In the genomic region with DNA sequence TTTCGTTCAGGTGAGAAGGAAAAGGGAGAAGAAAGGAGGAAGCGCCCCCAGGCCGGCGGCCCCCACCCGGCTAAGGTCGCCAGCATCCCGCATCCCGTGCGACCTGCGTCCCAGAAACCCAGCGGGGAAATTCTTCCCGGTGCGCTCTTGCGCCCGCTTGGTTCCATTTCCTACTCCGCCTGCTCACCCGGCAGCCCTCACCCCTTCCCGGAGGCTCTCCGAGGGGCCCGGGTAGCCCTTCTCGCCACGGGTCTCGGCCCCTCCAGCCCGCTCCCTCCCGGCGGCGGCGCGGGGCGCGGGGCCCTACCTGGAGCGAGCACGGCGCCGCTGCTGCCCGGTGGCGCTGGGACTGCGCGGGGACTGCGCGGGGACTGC, we compare ENCODE assay signal across 8 cellular contexts. TPM values are rescaled to one million over a fixed set of nuclear protein-coding genes. Genes with fewer than 3 reads are reported as not detected.
DNase-seq lines count a peak whose midpoint lies in the region; ATAC-seq, FAIRE-seq and TF ChIP-seq lines count a peak whose summit lies in the region.

A gene (minus strand): TSS at position 373 of the 375 bp plus-strand sequence. CDS start 65,141 bp downstream, outside the sequence.

- no peaks in the 10 kb centered on the region for H3K27me3 Mint-ChIP-seq in activated CD8-positive, alpha-beta memory T cell treated with anti-CD3 and anti-CD28 coated beads, Interleukin-2, amount 10 ng/mL, durations not matched to agents 7 days and 5 days
- H3K27me3 Mint-ChIP-seq in activated naive CD8-positive, alpha-beta T cell: no peaks in the 10 kb centered on the region

- no peaks in the 10 kb centered on the region for H3K36me3 ChIP-seq in smooth muscle cell (ENCODE audit: low read depth)

- no peaks in the 10 kb centered on the region for H4K20me1 ChIP-seq in smooth muscle cell (ENCODE audit: low read depth)

- H3F3A ChIP-seq in smooth muscle cell (ENCODE audit: low read depth): no peaks in the 10 kb centered on the region

- H3K27ac ChIP-seq in smooth muscle cell (ENCODE audit: low read depth): no peak within 1 kb of the TSS

- FAIRE-seq in GM12891 (lab: Jason Lieb, UNC): no peak

- no peaks in the 10 kb centered on the region for H3K9me3 Mint-ChIP-seq in activated CD8-positive, alpha-beta memory T cell treated with anti-CD3 and anti-CD28 coated beads, Interleukin-2, amount 10 ng/mL, durations not matched to agents 7 days and 5 days (ENCODE audit: low read depth)
- H3K9me3 Mint-ChIP-seq in activated naive CD8-positive, alpha-beta T cell (ENCODE audit: low read depth): no peaks in the 10 kb centered on the region

- H3K79me2 ChIP-seq in smooth muscle cell (ENCODE audit: low read depth): no peaks in the 10 kb centered on the region

- TF ChIP-seq POLR2A in GM12891 (IDR thresholded peaks at IDR 0.05; ENCODE audit: low read depth, low read length): no peak

- H3K27me3 ChIP-seq in smooth muscle cell (ENCODE audit: low read depth): peaks cover 34% of the 10 kb centered on the region

- peaks cover 6% of the 10 kb centered on the region for H3K4me1 ChIP-seq in smooth muscle cell (ENCODE audit: low read depth)

- no peak for ATAC-seq in activated CD8-positive, alpha-beta memory T cell treated with anti-CD3 and anti-CD28 coated beads, Interleukin-2, amount 10 ng/mL, durations not matched to agents 7 days and 5 days
- ATAC-seq in HG03175 (IDR thresholded peaks at IDR 0.05; ENCODE audit: unreplicated experiment) (peak; percentile 20), HG03135 (IDR thresholded peaks at IDR 0.05; ENCODE audit: unreplicated experiment) (no peak)

- H3K4me2 ChIP-seq in smooth muscle cell: peak within 1 kb of the TSS; percentile 97

- peak within 1 kb of the TSS; percentile 89 for H2AFZ ChIP-seq in smooth muscle cell (ENCODE audit: low read depth)

- TF ChIP-seq CTCF in smooth muscle cell (IDR thresholded peaks at IDR 0.05; ENCODE audit: borderline replicate concordance, insufficient read depth, poor library complexity, severe bottlenecking): peak; percentile 3

- H3K4me3 ChIP-seq in iPS-11a (ENCODE audit: low read depth, low read length): peak within 1 kb of the TSS; percentile 67
- peak within 1 kb of the TSS; percentile 85 for H3K4me3 ChIP-seq in smooth muscle cell

- H3K36me3 Mint-ChIP-seq in activated CD8-positive, alpha-beta memory T cell treated with anti-CD3 and anti-CD28 coated beads, Interleukin-2, amount 10 ng/mL, durations not matched to agents 7 days and 5 days: peaks cover 57% of the 10 kb centered on the region
- H3K36me3 Mint-ChIP-seq in activated naive CD8-positive, alpha-beta T cell: peaks cover 26% of the 10 kb centered on the region

- CTCF ChIA-PET in activated CD8-positive, alpha-beta memory T cell treated with anti-CD3 and anti-CD28 coated beads, Interleukin-2, amount 10 ng/mL, durations not matched to agents 7 days and 5 days (lab: Charles Lee): interaction anchor here (0.5 to 7.1 kb wide), 14 partner anchors 8 to 106 kb away, joined by 3 to 56 read pairs (median 4); no protein-coding TSS in a partner anchor

- DNase-seq in activated CD8-positive, alpha-beta memory T cell treated with anti-CD3 and anti-CD28 coated beads, Interleukin-2, amount 10 ng/mL, durations not matched to agents 7 days and 5 days: peak; percentile 56
- no peak for DNase-seq in activated CD8-positive, alpha-beta memory T cell treated with anti-CD3 and anti-CD28 coated beads for 24 hours
- DNase-seq in smooth muscle cell (lab: John Stamatoyannopoulos, UW; ENCODE audit: unreplicated experiment) (peak; percentile 53), GM12891 (ENCODE audit: insufficient read length, low spot score) (no peak)

- peaks cover 59% of the 10 kb centered on the region for H3K4me1 Mint-ChIP-seq in activated CD8-positive, alpha-beta memory T cell treated with anti-CD3 and anti-CD28 coated beads, Interleukin-2, amount 10 ng/mL, durations not matched to agents 7 days and 5 days
- peaks cover 66% of the 10 kb centered on the region for H3K4me1 Mint-ChIP-seq in activated naive CD8-positive, alpha-beta T cell (ENCODE audit: low read depth)

- peak within 1 kb of the TSS; percentile 50 for H3K9ac ChIP-seq in smooth muscle cell (ENCODE audit: low read depth)

- 2% methylated on average over 34 of the region's 41 CpGs for WGBS in smooth muscle cell (ENCODE audit: low lambda C conversion rate)

- H3K4me3 Mint-ChIP-seq in activated CD8-positive, alpha-beta memory T cell treated with anti-CD3 and anti-CD28 coated beads, Interleukin-2, amount 10 ng/mL, durations not matched to agents 7 days and 5 days: peak within 1 kb of the TSS; percentile 97
- peak within 1 kb of the TSS; percentile 99 for H3K4me3 Mint-ChIP-seq in activated naive CD8-positive, alpha-beta T cell

- peak within 1 kb of the TSS; percentile 93 for H3K27ac Mint-ChIP-seq in activated CD8-positive, alpha-beta memory T cell treated with anti-CD3 and anti-CD28 coated beads, Interleukin-2, amount 10 ng/mL, durations not matched to agents 7 days and 5 days
- H3K27ac Mint-ChIP-seq in activated naive CD8-positive, alpha-beta T cell: peak within 1 kb of the TSS; percentile 99

- H3K9me3 ChIP-seq in smooth muscle cell (replicated peaks; ENCODE audit: low read depth): no peaks in the 10 kb centered on the region

TF ChIP-seq in GM12891, 5 proteins besides CTCF, POLR2A, EP300 and RAD21:
- TF ChIP-seq TAF1 (IDR thresholded peaks at IDR 0.05; ENCODE audit: low read depth, low read length): no peak
- no peak for TF ChIP-seq PAX5 (IDR thresholded peaks at IDR 0.05; ENCODE audit: insufficient read depth, low read length, severe bottlenecking)
- TF ChIP-seq POLR2AphosphoS5 (IDR thresholded peaks at IDR 0.05; ENCODE audit: low read depth, low read length): no peak
- no peak for TF ChIP-seq POU2F2 (IDR thresholded peaks at IDR 0.05; ENCODE audit: low read depth, low read length)
- TF ChIP-seq SPI1 (IDR thresholded peaks at IDR 0.05; ENCODE audit: low read depth, low read length): no peak

RNA-seq across cellular contexts. Expression of the gene that starts here (rescaled TPM):
- total RNA-seq in activated CD8-positive, alpha-beta memory T cell treated with anti-CD3 and anti-CD28 coated beads, Interleukin-2, amount 10 ng/mL, durations not matched to agents 7 days and 5 days: 10 to 100 TPM; 51.0 to 58.7 TPM
- 0.09 and 0.27 TPM in 2 replicates for total RNA-seq in smooth muscle cell
- polyA plus RNA-seq in smooth muscle cell: 0.38 and 0.56 TPM in 2 replicates
- polyA plus RNA-seq in GM12891 (2012; ENCODE audit: low read depth, missing spikeins): not detected

Comparison
In these comparisons a context has a peak if more than half of its experiments do, and no peak if none do; other contexts are left out.
1. RNA of the gene that starts here (total RNA-seq): 51.0 to 58.7 TPM in activated CD8-positive, alpha-beta memory T cell treated with anti-CD3 and anti-CD28 coated beads, Interleukin-2, amount 10 ng/mL, durations not matched to agents 7 days and 5 days; 0.09 to 0.27 TPM in smooth muscle cell; every median in the first group is over 10 times any median in the second.
2. Peak in DNase-seq, H3K4me3 ChIP-seq, H3K9ac ChIP-seq and H3K4me2 ChIP-seq in smooth muscle cell; RNA of the gene not detected or under 1 TPM.